Comparison of ENCODE assay signal across 10 cellular contexts in the genomic region with DNA sequence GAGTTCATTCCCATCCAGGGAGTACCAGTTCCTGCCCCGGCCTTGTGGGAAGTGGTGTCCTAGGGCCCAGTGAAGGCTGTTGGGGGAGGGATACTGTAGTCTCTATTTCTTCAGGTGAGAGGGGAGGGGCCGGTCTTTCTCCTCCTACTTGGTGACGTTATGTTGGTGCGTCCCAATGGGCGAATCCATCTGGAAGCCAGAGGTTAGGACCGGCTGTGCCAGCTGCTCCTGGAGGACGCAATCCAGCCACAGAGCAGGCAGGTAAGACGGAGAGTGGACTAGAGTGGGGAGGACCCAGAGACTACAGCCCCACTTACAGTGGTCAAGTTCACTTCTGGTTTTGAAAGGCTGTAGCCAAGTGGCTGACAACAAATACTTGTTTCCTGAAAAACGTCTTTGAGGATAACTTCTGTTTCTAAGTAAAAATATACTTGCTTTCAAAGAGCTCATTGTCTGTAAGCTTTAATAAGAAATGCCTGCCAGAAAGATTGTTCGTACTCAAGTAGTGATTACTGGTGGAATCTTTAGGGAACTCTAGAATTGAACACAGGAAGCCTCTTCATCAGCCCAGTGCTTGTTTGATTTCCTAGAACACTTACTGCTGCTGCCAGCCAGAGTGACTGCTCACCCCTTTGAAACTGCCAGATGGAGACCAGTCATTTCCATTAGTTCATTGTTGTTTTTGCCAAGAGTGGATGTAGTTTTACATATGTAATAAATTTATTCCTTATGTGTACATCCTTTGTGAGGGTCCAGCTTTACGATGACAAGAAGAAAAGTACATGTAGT. TPM values are rescaled to one million over a fixed set of nuclear protein-coding genes. Genes with fewer than 3 reads are reported as not detected.
A peak's percentile ranks its signal among the peaks of the same experiment; 100 is the strongest.
DNase-seq lines count a peak whose midpoint lies in the region; TF ChIP-seq lines count a peak whose summit lies in the region.
"Had no signal": no experiment of that assay in that cellular context is flagged by ENCODE, and none has a peak within 500 bp of the region (broad histone marks: within the 10 kb centered on the region; RNA-seq: fewer than 3 reads in every experiment).

No MANE protein-coding gene starts in this region.

- H3K27me3 ChIP-seq in neutrophil: no peaks in the 10 kb centered on the region

- H3K4me3 ChIP-seq in fibroblast of the aortic adventitia (ENCODE audit: low read depth, low read length) (no peak overlapping the region), neutrophil (ENCODE audit: low read depth in 1 of 2, low read length in 1 of 2) (no peak overlapping the region)

- DNase-seq in ELR (ENCODE audit: low read depth) (peak; percentile 6), RWPE1 (ENCODE audit: low spot score) (no peak), fibroblast of the aortic adventitia (ENCODE audit: low read depth) (peak; percentile 53), NCI-H748 treated with DMSO at 0.1 percent for 48 hours (lab: John Stamatoyannopoulos, UW) (no peak), NCI-H2107 treated with DMSO at 0.1 percent for 48 hours (lab: John Stamatoyannopoulos, UW; ENCODE audit: unreplicated experiment) (no peak), NCI-H187 treated with DMSO at 0.1 percent for 48 hours (lab: John Stamatoyannopoulos, UW) (no peak), ecto neural progenitor cell (ENCODE audit: low spot score) (no peak)
- DNase-seq: occipital lobe; stimulated activated CD8-positive, alpha-beta memory T cell treated with anti-CD3 and anti-CD28 coated beads, Interleukin-4, amount 100 ng/mL, for 48 hours had no signal

- POLR2A ChIA-PET in RWPE1 (lab: Yijun Ruan, JAX; ENCODE audit: low non-redundant PET): no interaction called here

- peaks cover 39% of the 10 kb centered on the region for H3K36me3 ChIP-seq in neutrophil

- peaks cover 3 to 8% of the 10 kb centered on the region in 2 experiments for H3K4me1 ChIP-seq in neutrophil (ENCODE audit: control insufficient read depth in 1 of 2, insufficient read depth in 1 of 2, low read depth in 1 of 2, low read length in 1 of 2)

- no peak for TF ChIP-seq CTCF in RWPE1 (conservative IDR thresholded peaks at IDR 0.05; ENCODE audit: low read depth)
- TF ChIP-seq CTCF in fibroblast of the aortic adventitia (IDR thresholded peaks at IDR 0.05; ENCODE audit: insufficient read depth, low read length): no peak
- no peak for TF ChIP-seq CTCF in neutrophil (IDR thresholded peaks at IDR 0.05)

- CTCF ChIA-PET in RWPE1 (lab: Yijun Ruan, JAX): interaction anchor here (0.6 kb wide), 1 partner anchor 8 kb away, joined by 4 read pairs; no protein-coding TSS in a partner anchor

- H3K9me3 ChIP-seq in neutrophil: no peaks in the 10 kb centered on the region

- H3K27ac ChIP-seq in RWPE1: peak overlapping the region; percentile 21; the same call in 1 of the 2 replicates
- peak overlapping the region; percentile 41 for H3K27ac ChIP-seq in neutrophil

RNA-seq across cellular contexts. Expression of a gene that starts 25.4 kb away (rescaled TPM):
- 21.9 and 72.1 TPM in 2 replicates for total RNA-seq in fibroblast of the aortic adventitia (ENCODE audit: low replicate concordance)

Comparison
In these comparisons a context has a peak if more than half of its experiments do, and no peak if none do; other contexts are left out.
1. DNase-seq: peak in ELR (single experiment) and fibroblast of the aortic adventitia (single experiment); none in RWPE1 (single experiment), NCI-H748 treated with DMSO at 0.1 percent for 48 hours (single experiment), NCI-H2107 treated with DMSO at 0.1 percent for 48 hours (single experiment), NCI-H187 treated with DMSO at 0.1 percent for 48 hours (single experiment) and ecto neural progenitor cell (single experiment).